ENCODE assay signal across 27 cellular contexts in genomic region chr1:10242135-10242534, GRCh38.
"Had no signal": no experiment of that assay in that cellular context is flagged by ENCODE, and none has a peak within 500 bp of the region (broad histone marks: within the 10 kb centered on the region; RNA-seq: fewer than 3 reads in every experiment).

No MANE protein-coding gene starts in this region.

- ATAC-seq: activated CD4-positive, CD25-positive, alpha-beta regulatory T cell treated with anti-CD3 and anti-CD28 coated beads, Interleukin-2, amount 50 U/mL, for 24 hours; activated CD8-positive, alpha-beta T cell treated with anti-CD3 and anti-CD28 coated beads for 36 hours; stimulated activated effector memory CD8-positive, alpha-beta T cell treated with anti-CD3 and anti-CD28 coated beads, Interleukin-12 subunit alpha, Interleukin-12 subunit beta, amount 100 ng/mL, for 72 hours; stimulated activated naive CD8-positive, alpha-beta T cell treated with anti-CD3 and anti-CD28 coated beads, Interleukin-15, amount 100 ng/mL, for 72 hours; T-cell had no signal

- H3K9me3 Mint-ChIP-seq: activated CD4-positive, alpha-beta T cell treated with anti-CD3 and anti-CD28 coated beads, Interleukin-2, amount 10 ng/mL, durations not matched to agents 24 days and 14 days; activated CD8-positive, alpha-beta T cell treated with anti-CD3 and anti-CD28 coated beads for 36 hours; activated naive CD4-positive, alpha-beta T cell treated with anti-CD3 and anti-CD28 coated beads, Interleukin-2, amount 50 U/mL, for 72 hours; central memory CD8-positive, alpha-beta T cell; endodermal cell; natural killer cell; stimulated activated effector memory CD8-positive, alpha-beta T cell treated with anti-CD3 and anti-CD28 coated beads, Interleukin-12 subunit alpha, Interleukin-12 subunit beta, amount 100 ng/mL, for 72 hours; stimulated activated naive CD8-positive, alpha-beta T cell treated with anti-CD3 and anti-CD28 coated beads, Interleukin-15, amount 100 ng/mL, for 72 hours; T-cell; T-helper 2 cell treated with Interferon-gamma antibody and Interleukin-4, amounts not matched to agents 5 μg/mL and 100 μg/mL, for 36 hours had no signal

- H3K27me3 ChIP-seq: ovary, right lobe of liver, suprapubic skin, tibial nerve, vagina had no signal

- DNase-seq: activated CD4-positive, alpha-beta T cell treated with anti-CD3 and anti-CD28 coated beads, Interleukin-2, amount 10 ng/mL, durations not matched to agents 24 days and 14 days; activated CD8-positive, alpha-beta T cell treated with anti-CD3 and anti-CD28 coated beads for 36 hours; activated gamma-delta T cell treated with Interleukin-2 at 50 U/mL for 16 hours; aorta; endodermal cell; foreskin fibroblast; natural killer cell; ovary; stimulated activated CD4-positive, alpha-beta T cell treated with anti-CD3 and anti-CD28 coated beads, Interleukin-2, amount 100 ng/mL, for 24 hours; stimulated activated naive CD8-positive, alpha-beta T cell treated with anti-CD3 and anti-CD28 coated beads, Interleukin-15, amount 100 ng/mL, for 72 hours; T-cell had no signal

- H3K27ac ChIP-seq: epithelial cell of prostate, ovary, right lobe of liver, suprapubic skin, tibial nerve, vagina, VCaP had no signal

- FAIRE-seq: colon, keratinocyte had no signal

- H3K36me3 Mint-ChIP-seq: activated naive CD4-positive, alpha-beta T cell treated with anti-CD3 and anti-CD28 coated beads, Interleukin-2, amount 50 U/mL, for 72 hours; natural killer cell; stimulated activated effector memory CD8-positive, alpha-beta T cell treated with anti-CD3 and anti-CD28 coated beads, Interleukin-12 subunit alpha, Interleukin-12 subunit beta, amount 100 ng/mL, for 72 hours had no signal

- H3K9me3 ChIP-seq: ovary, right lobe of liver, suprapubic skin, tibial nerve, vagina had no signal

- H3K4me3 ChIP-seq: lung, ovary, right lobe of liver, skin epidermis, suprapubic skin, tibial nerve, vagina had no signal

- H3K36me3 ChIP-seq: ovary, right lobe of liver, suprapubic skin, tibial nerve, vagina had no signal

- H3K27me3 Mint-ChIP-seq: activated CD4-positive, alpha-beta T cell treated with anti-CD3 and anti-CD28 coated beads, Interleukin-2, amount 10 ng/mL, durations not matched to agents 24 days and 14 days; activated CD8-positive, alpha-beta T cell treated with anti-CD3 and anti-CD28 coated beads for 36 hours; brain; central memory CD8-positive, alpha-beta T cell; stimulated activated naive CD8-positive, alpha-beta T cell treated with anti-CD3 and anti-CD28 coated beads, Interleukin-15, amount 100 ng/mL, for 72 hours; T-cell had no signal

- H3K4me3 Mint-ChIP-seq: activated CD4-positive, alpha-beta T cell treated with anti-CD3 and anti-CD28 coated beads, Interleukin-2, amount 10 ng/mL, durations not matched to agents 24 days and 14 days; activated CD8-positive, alpha-beta T cell treated with anti-CD3 and anti-CD28 coated beads for 36 hours; brain; central memory CD8-positive, alpha-beta T cell; endodermal cell; natural killer cell; stimulated activated effector memory CD8-positive, alpha-beta T cell treated with anti-CD3 and anti-CD28 coated beads, Interleukin-12 subunit alpha, Interleukin-12 subunit beta, amount 100 ng/mL, for 72 hours; stimulated activated naive CD8-positive, alpha-beta T cell treated with anti-CD3 and anti-CD28 coated beads, Interleukin-15, amount 100 ng/mL, for 72 hours; T-cell; T-helper 2 cell treated with Interferon-gamma antibody and Interleukin-4, amounts not matched to agents 5 μg/mL and 100 μg/mL, for 36 hours had no signal

- H3K27ac Mint-ChIP-seq: activated CD8-positive, alpha-beta T cell treated with anti-CD3 and anti-CD28 coated beads for 36 hours; activated naive CD4-positive, alpha-beta T cell treated with anti-CD3 and anti-CD28 coated beads, Interleukin-2, amount 50 U/mL, for 72 hours; stimulated activated effector memory CD8-positive, alpha-beta T cell treated with anti-CD3 and anti-CD28 coated beads, Interleukin-12 subunit alpha, Interleukin-12 subunit beta, amount 100 ng/mL, for 72 hours; stimulated activated naive CD8-positive, alpha-beta T cell treated with anti-CD3 and anti-CD28 coated beads, Interleukin-15, amount 100 ng/mL, for 72 hours; T-cell; T-helper 2 cell treated with Interferon-gamma antibody and Interleukin-4, amounts not matched to agents 5 μg/mL and 100 μg/mL, for 36 hours had no signal

- H3K4me1 ChIP-seq: right lobe of liver had no signal
